27 cellular contexts compared by ENCODE assay signal in the genomic region with DNA sequence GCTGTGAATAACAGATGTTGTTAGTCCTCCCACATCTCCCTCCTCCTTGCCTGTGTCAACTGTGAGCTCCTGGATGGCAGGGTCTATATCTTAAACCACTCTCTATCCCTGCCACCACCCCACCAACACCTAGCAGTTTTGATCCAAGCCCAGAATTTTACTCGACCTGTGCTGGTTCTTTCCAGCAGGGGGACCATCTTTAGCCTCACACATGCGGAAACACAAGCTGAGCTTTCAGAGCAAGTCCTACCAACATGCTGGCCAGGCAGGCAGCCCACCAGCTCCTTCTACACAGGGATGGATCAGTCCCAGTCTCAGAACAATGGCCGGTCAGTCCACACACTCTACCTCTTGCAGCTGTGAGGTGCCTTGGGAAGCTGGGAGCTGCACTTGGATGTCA.
A peak's percentile ranks its signal among the peaks of the same experiment; 100 is the strongest.
DNase-seq lines count a peak whose midpoint lies in the region; ATAC-seq, FAIRE-seq and TF ChIP-seq lines count a peak whose summit lies in the region.
"Had no signal": no experiment of that assay in that cellular context is flagged by ENCODE, and none has a peak within 500 bp of the region (broad histone marks: within the 10 kb centered on the region; RNA-seq: fewer than 3 reads in every experiment).

No MANE protein-coding gene starts in this region.

- no peak overlapping the region for H3K9ac ChIP-seq in HepG2 (ENCODE audit: insufficient read depth, low read depth, low read length)
- H3K9ac ChIP-seq in OCI-LY3 (ENCODE audit: low read length) = no peak overlapping the region

- H4K20me1 ChIP-seq in HepG2 (ENCODE audit: insufficient read depth, low read length) = no peaks in the 10 kb centered on the region
- no peaks in the 10 kb centered on the region for H4K20me1 ChIP-seq in OCI-LY3 (ENCODE audit: insufficient read depth, low read length)

- H3K9me3 ChIP-seq in HepG2 (ENCODE audit: low read length) = no peaks in the 10 kb centered on the region
- H3K9me3 ChIP-seq in right lobe of liver = no peaks in the 10 kb centered on the region
- H3K9me3 ChIP-seq in OCI-LY3 (ENCODE audit: insufficient read depth, low read length) = no peaks in the 10 kb centered on the region
- H3K9me3 ChIP-seq in body of pancreas = no peaks in the 10 kb centered on the region
- H3K9me3 ChIP-seq: gastrocnemius medialis had no signal

- DNase-seq in HepG2 (ENCODE audit: low spot score) (peak; percentile 9), right lobe of liver (no peak), iPS DF 4.7 (ENCODE audit: extremely low read depth, low spot score) (peak; percentile 25), body of pancreas (no peak), 8988T (no peak)
- DNase-seq: activated CD4-positive, alpha-beta T cell treated with anti-CD3 and anti-CD28 coated beads for 48 hours; activated CD8-positive, alpha-beta memory T cell treated with anti-CD3 and anti-CD28 coated beads for 24 hours; activated effector memory CD4-positive, alpha-beta T cell treated with Interleukin-2 at 50 U/mL for 16 hours; anterior cingulate cortex; CD8-positive, alpha-beta memory T cell; cortex of kidney; DND-41; esophagus squamous epithelium; gastrocnemius medialis; left ventricle myocardium superior; NCI-H2029 treated with DMSO at 0.1 percent for 48 hours; NCI-H345; occipital lobe; OCI-M1; stimulated activated naive CD8-positive, alpha-beta T cell treated with anti-CD3 and anti-CD28 coated beads, Interleukin-15, amount 100 ng/mL, for 72 hours had no signal

- TF ChIP-seq POLR2A in HepG2 (IDR thresholded peaks at IDR 0.05; ENCODE audit: insufficient read depth in 1 of 2, low read depth in 2 of 2, low read length in 2 of 2) (no peak), right lobe of liver (IDR thresholded peaks at IDR 0.05) (no peak), body of pancreas (IDR thresholded peaks at IDR 0.05) (no peak)

- CTCF ChIA-PET in HepG2 (lab: Yijun Ruan, JAX; ENCODE audit: low intra/inter-chr PET ratio, low total read pairs) = no interaction called here

- H3K4me1 ChIP-seq in HepG2 (ENCODE audit: insufficient read depth, low read length) (no peaks in the 10 kb centered on the region), right lobe of liver (no peaks in the 10 kb centered on the region), OCI-LY3 (ENCODE audit: low read length) (peaks cover 37% of the 10 kb centered on the region), body of pancreas (no peaks in the 10 kb centered on the region)
- H3K4me1 ChIP-seq: esophagus squamous epithelium, gastrocnemius medialis, tibial nerve had no signal

- H2AFZ ChIP-seq in HepG2 (ENCODE audit: low read length) (no peak overlapping the region), OCI-LY3 (ENCODE audit: low read depth, low read length) (no peak overlapping the region)
- H2AFZ ChIP-seq: hepatocyte had no signal

- H3K27me3 ChIP-seq in HepG2 (ENCODE audit: control insufficient read depth in 1 of 2, insufficient read depth in 2 of 2, low read length in 2 of 2) (peaks cover 0 to 4% of the 10 kb centered on the region in 2 experiments; a peak in 1 of 5 replicates), right lobe of liver (no peaks in the 10 kb centered on the region), OCI-LY3 (ENCODE audit: low read depth, low read length) (no peaks in the 10 kb centered on the region), body of pancreas (no peaks in the 10 kb centered on the region)
- H3K27me3 ChIP-seq: esophagus squamous epithelium, gastrocnemius medialis, hepatocyte, tibial nerve had no signal

- peak; percentile 77 for ATAC-seq in HepG2
- ATAC-seq in right lobe of liver = no peak
- ATAC-seq in body of pancreas = no peak
- ATAC-seq in HG02870 (IDR thresholded peaks at IDR 0.05; ENCODE audit: unreplicated experiment) = no peak
- no peak for ATAC-seq in GM18861 (IDR thresholded peaks at IDR 0.05; ENCODE audit: unreplicated experiment)
- ATAC-seq: gastrocnemius medialis; GM12878; left ventricle myocardium superior; stimulated activated naive CD8-positive, alpha-beta T cell treated with anti-CD3 and anti-CD28 coated beads, Interleukin-15, amount 100 ng/mL, for 72 hours had no signal

- no peak overlapping the region for H3K4me3 ChIP-seq in HepG2 (replicated peaks in 1 of 3; ENCODE audit: insufficient read depth in 1 of 3, low read depth in 2 of 3, low read length in 3 of 3)
- H3K4me3 ChIP-seq in right lobe of liver = no peak overlapping the region
- no peak overlapping the region for H3K4me3 ChIP-seq in OCI-LY3 (ENCODE audit: low read length)
- H3K4me3 ChIP-seq in body of pancreas = no peak overlapping the region
- H3K4me3 ChIP-seq: esophagus squamous epithelium, gastrocnemius medialis, GM12878, hepatocyte, tibial nerve had no signal

- TF ChIP-seq RAD21 in HepG2 (CRISPR knock-in tag; IDR thresholded peaks at IDR 0.05) = no peak

- in situ Hi-C loops in HepG2 (cut with HindIII; ENCODE audit: extremely low pct_ligation_motif_present, low pct_unique_long_range_greater_than_20kb) = loop anchor here (5.0 kb wide), 1 partner anchor 37 kb away; no protein-coding TSS in a partner anchor

- intact Hi-C loops in HepG2 (cut with micrococcal nuclease; ENCODE audit: unreplicated experiment) = no loop called here
- intact Hi-C loops in right lobe of liver (cut with DNase I) = no loop called here
- intact Hi-C loops in body of pancreas (cut with DNase I) = no loop called here

- H3K79me2 ChIP-seq in HepG2 (ENCODE audit: insufficient read depth, low read length) = no peaks in the 10 kb centered on the region
- H3K79me2 ChIP-seq in OCI-LY3 (ENCODE audit: low read length) = no peaks in the 10 kb centered on the region
- H3K79me2 ChIP-seq: hepatocyte had no signal

- 0% methylated on average over 2 of the region's 3 CpGs for WGBS in HepG2 (ENCODE audit: low lambda C conversion rate)
- WGBS in right lobe of liver (ENCODE audit: insufficient coverage, low coverage, low lambda C conversion rate, missing lambda C conversion rate) = 37% methylated on average over 3 of the region's 3 CpGs
- WGBS in body of pancreas, 2 donors = 39 to 46% methylated on average over 3 of the region's 3 CpGs

- H3K27ac ChIP-seq in HepG2 (ENCODE audit: extremely low read length, insufficient read depth, low read length) = no peak overlapping the region
- H3K27ac ChIP-seq in right lobe of liver = no peak overlapping the region
- H3K27ac ChIP-seq in OCI-LY3 (ENCODE audit: low read length) = no peak overlapping the region
- no peak overlapping the region for H3K27ac ChIP-seq in body of pancreas
- H3K27ac ChIP-seq: esophagus squamous epithelium, gastrocnemius medialis, hepatocyte, tibial nerve had no signal

- H3K36me3 ChIP-seq in HepG2 (replicated peaks in 1 of 2; ENCODE audit: control insufficient read depth in 1 of 2, insufficient read depth in 2 of 2, low read length in 2 of 2) (no peaks in the 10 kb centered on the region), right lobe of liver (no peaks in the 10 kb centered on the region), OCI-LY3 (replicated peaks; ENCODE audit: low read depth, low read length) (no peaks in the 10 kb centered on the region), body of pancreas (replicated peaks in 1 of 2; ENCODE audit: insufficient read depth in 1 of 2, low read depth in 2 of 2) (no peaks in the 10 kb centered on the region)
- H3K36me3 ChIP-seq: esophagus squamous epithelium, gastrocnemius medialis, tibial nerve had no signal

- no peak overlapping the region for H3K4me2 ChIP-seq in HepG2 (ENCODE audit: low read depth, low read length)
- no peak overlapping the region for H3K4me2 ChIP-seq in OCI-LY3 (ENCODE audit: low read length)
- H3K4me2 ChIP-seq: hepatocyte had no signal

- FAIRE-seq in HepG2 (lab: Jason Lieb, UNC) = peak; percentile 44
- FAIRE-seq: GM12878, keratinocyte had no signal

- TF ChIP-seq EP300 in HepG2 (IDR thresholded peaks at IDR 0.05; ENCODE audit: low read depth in 2 of 2, low read length in 2 of 2) (no peak), HepG2 (CRISPR knock-in tag; IDR thresholded peaks at IDR 0.05; ENCODE audit: borderline replicate concordance) (no peak)

- TF ChIP-seq CTCF in HepG2 (CRISPR knock-in tag; IDR thresholded peaks at IDR 0.05) (0 out of 2 replicates have a peak, but pooled peaks have one; percentile 31), right lobe of liver (IDR thresholded peaks at IDR 0.05) (no peak), OCI-LY3 (IDR thresholded peaks at IDR 0.05; ENCODE audit: low read depth, low read length) (peak; percentile 31), body of pancreas (IDR thresholded peaks at IDR 0.05) (no peak)

- POLR2A ChIA-PET in HepG2 (lab: Yijun Ruan, JAX) = no interaction called here

- BruUV-seq in HepG2 (replicated peaks; lab: Mats Ljungman, UMichigan) = no TSS peak

TF ChIP-seq in HepG2, 621 proteins besides CTCF, POLR2A, EP300 and RAD21:
- TF ChIP-seq FOSL2 (CRISPR knock-in tag; IDR thresholded peaks at IDR 0.05) (no peak), EEA1 (CRISPR knock-in tag; IDR thresholded peaks at IDR 0.05; ENCODE audit: borderline replicate concordance) (0 out of 2 replicates have a peak, but pooled peaks have one; percentile 36)

Comparison
In these comparisons a context has a peak if more than half of its experiments do, and no peak if none do; other contexts are left out.
1. DNase-seq: peak in HepG2 (single experiment) and iPS DF 4.7 (single experiment); none in right lobe of liver (0 of 3), body of pancreas (0 of 4) and 8988T (single experiment).
2. CTCF ChIP-seq: peak in HepG2 (single experiment) and OCI-LY3 (single experiment); none in right lobe of liver (0 of 4) and body of pancreas (0 of 7).